In the genomic region with DNA sequence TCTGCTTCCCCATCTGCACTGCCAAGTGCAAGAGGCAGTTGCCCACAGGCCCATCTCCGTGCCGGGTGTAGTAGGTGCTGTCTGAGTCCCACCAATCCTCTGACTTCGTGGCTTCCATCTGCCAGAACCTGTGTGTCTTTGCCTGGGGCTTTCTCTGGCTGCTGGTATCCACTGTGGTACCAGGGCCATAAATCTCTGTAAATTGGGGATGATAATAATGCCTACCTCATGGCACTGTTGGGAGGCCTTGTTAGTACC, we compare ENCODE assay signal across 1 cellular context.
TF ChIP-seq lines count a peak whose summit lies in the region.

No MANE protein-coding gene starts in this region.

TF ChIP-seq in H1, 55 proteins besides CTCF, POLR2A, EP300 and RAD21:
- TF ChIP-seq CHD1 (IDR thresholded peaks at IDR 0.05; ENCODE audit: low read depth, low read length): no peak
- TF ChIP-seq TEAD4 (IDR thresholded peaks at IDR 0.05; ENCODE audit: low read depth, low read length): no peak
- TF ChIP-seq POU5F1 (IDR thresholded peaks at IDR 0.05; ENCODE audit: low read depth, low read length): no peak
- TF ChIP-seq CBX5 (IDR thresholded peaks at IDR 0.05; ENCODE audit: low read depth, low read length): no peak
- no peak for TF ChIP-seq HDAC6 (IDR thresholded peaks at IDR 0.05; ENCODE audit: low read depth, low read length)
- TF ChIP-seq PHF8 (conservative IDR thresholded peaks at IDR 0.05; ENCODE audit: low read depth, low read length): no peak
- TF ChIP-seq YY1 (IDR thresholded peaks at IDR 0.05; ENCODE audit: low read depth, low read length): no peak
- TF ChIP-seq, protein P1, sequence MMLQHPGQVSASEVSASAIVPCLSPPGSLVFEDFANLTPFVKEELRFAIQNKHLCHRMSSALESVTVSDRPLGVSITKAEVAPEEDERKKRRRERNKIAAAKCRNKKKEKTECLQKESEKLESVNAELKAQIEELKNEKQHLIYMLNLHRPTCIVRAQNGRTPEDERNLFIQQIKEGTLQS (IDR thresholded peaks at IDR 0.05; ENCODE audit: insufficient read depth, low read depth, low read length): no peak
- no peak for TF ChIP-seq SAP30 (IDR thresholded peaks at IDR 0.05; ENCODE audit: insufficient read depth, insufficient replicate concordance, low read length)
- TF ChIP-seq KDM1A (IDR thresholded peaks at IDR 0.05; ENCODE audit: borderline replicate concordance, low read length): no peak
- no peak for TF ChIP-seq FOSL1 (IDR thresholded peaks at IDR 0.05; ENCODE audit: insufficient read depth, low read depth, low read length)
- no peak for TF ChIP-seq JUN (IDR thresholded peaks at IDR 0.05; ENCODE audit: low read depth, low read length)
- no peak for TF ChIP-seq ASH2L (IDR thresholded peaks at IDR 0.05; ENCODE audit: low read length)
- no peak for TF ChIP-seq TAF7 (optimal IDR thresholded peaks at IDR 0.05; ENCODE audit: borderline replicate concordance, low read depth, low read length)
- TF ChIP-seq GTF2F1 (IDR thresholded peaks at IDR 0.05; ENCODE audit: borderline replicate concordance, low read depth, low read length): no peak
- TF ChIP-seq, protein P2, sequence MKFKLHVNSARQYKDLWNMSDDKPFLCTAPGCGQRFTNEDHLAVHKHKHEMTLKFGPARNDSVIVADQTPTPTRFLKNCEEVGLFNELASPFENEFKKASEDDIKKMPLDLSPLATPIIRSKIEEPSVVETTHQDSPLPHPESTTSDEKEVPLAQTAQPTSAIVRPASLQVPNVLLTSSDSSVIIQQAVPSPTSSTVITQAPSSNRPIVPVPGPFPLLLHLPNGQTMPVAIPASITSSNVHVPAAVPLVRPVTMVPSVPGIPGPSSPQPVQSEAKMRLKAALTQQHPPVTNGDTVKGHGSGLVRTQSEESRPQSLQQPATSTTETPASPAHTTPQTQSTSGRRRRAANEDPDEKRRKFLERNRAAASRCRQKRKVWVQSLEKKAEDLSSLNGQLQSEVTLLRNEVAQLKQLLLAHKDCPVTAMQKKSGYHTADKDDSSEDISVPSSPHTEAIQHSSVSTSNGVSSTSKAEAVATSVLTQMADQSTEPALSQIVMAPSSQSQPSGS (IDR thresholded peaks at IDR 0.05; ENCODE audit: low read length): no peak
- no peak for TF ChIP-seq POLR2AphosphoS5 (IDR thresholded peaks at IDR 0.05; ENCODE audit: low read depth, low read length)
- TF ChIP-seq CEBPB (IDR thresholded peaks at IDR 0.05; ENCODE audit: low read depth, low read length): no peak
- TF ChIP-seq, protein P3, sequence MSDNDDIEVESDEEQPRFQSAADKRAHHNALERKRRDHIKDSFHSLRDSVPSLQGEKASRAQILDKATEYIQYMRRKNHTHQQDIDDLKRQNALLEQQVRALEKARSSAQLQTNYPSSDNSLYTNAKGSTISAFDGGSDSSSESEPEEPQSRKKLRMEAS (IDR thresholded peaks at IDR 0.05): no peak
